Comparison of ENCODE assay signal across 9 cellular contexts in genomic region chr16:85360323-85361277, GRCh38.
DNase-seq lines count a peak whose midpoint lies in the region; ATAC-seq, FAIRE-seq and TF ChIP-seq lines count a peak whose summit lies in the region.
"Had no signal": no experiment of that assay in that cellular context is flagged by ENCODE, and none has a peak within 500 bp of the region (broad histone marks: within the 10 kb centered on the region; RNA-seq: fewer than 3 reads in every experiment).

No MANE protein-coding gene starts in this region.

- FAIRE-seq in D721Med (lab: Jason Lieb, UNC) = no peak

- DNase-seq in D721Med (ENCODE audit: insufficient read length, low spot score) (peak; percentile 55), NCI-H146 treated with DMSO at 0.1 percent for 48 hours (lab: John Stamatoyannopoulos, UW; ENCODE audit: unreplicated experiment) (peak; percentile 87), SJCRH30 (peak; percentile 91 to 94), mucosa of descending colon (peak; percentile 80 to 86 (median 86)), activated gamma-delta T cell (lab: John Stamatoyannopoulos, UW) (no peak), cerebellar nuclear complex (lab: John Stamatoyannopoulos, UW) (no peak), germinal center (ENCODE audit: low spot score) (no peak)
- DNase-seq: activated B cell treated with CpG ODN at 0.5 μM for 24 hours had no signal

- peaks cover 33% of the 10 kb centered on the region for H3K4me1 ChIP-seq in SJCRH30
- H3K4me1 ChIP-seq in mucosa of descending colon (ENCODE audit: low read depth) = peaks cover 15% of the 10 kb centered on the region

- TF ChIP-seq CTCF in D721Med (IDR thresholded peaks at IDR 0.05; ENCODE audit: insufficient read depth, missing control alignments) (no peak), mucosa of descending colon (IDR thresholded peaks at IDR 0.05) (no peak)

- peak; percentile 84 for ATAC-seq in mucosa of descending colon
- ATAC-seq in HG03159 (IDR thresholded peaks at IDR 0.05; ENCODE audit: unreplicated experiment) = no peak

- intact Hi-C loops in mucosa of descending colon (cut with DNase I, micrococcal nuclease) = no loop called here

- H3K27me3 ChIP-seq in SJCRH30 = no peaks in the 10 kb centered on the region

- H3K27ac ChIP-seq in SJCRH30 = peak overlapping the region; percentile 79

- no peaks in the 10 kb centered on the region for H3K9me3 ChIP-seq in SJCRH30 (replicated peaks)
- no peaks in the 10 kb centered on the region for H3K9me3 ChIP-seq in mucosa of descending colon

- H3K4me3 ChIP-seq in SJCRH30 = no peak overlapping the region
- no peak overlapping the region for H3K4me3 ChIP-seq in mucosa of descending colon

- H3K36me3 ChIP-seq in SJCRH30 (no peaks in the 10 kb centered on the region), mucosa of descending colon (ENCODE audit: low read depth) (no peaks in the 10 kb centered on the region)

Comparison
In these comparisons a context has a peak if more than half of its experiments do, and no peak if none do; other contexts are left out.
1. DNase-seq: peak in D721Med (single experiment), NCI-H146 treated with DMSO at 0.1 percent for 48 hours (single experiment), SJCRH30 (2 of 2) and mucosa of descending colon (3 of 3); none in activated gamma-delta T cell (single experiment), cerebellar nuclear complex (0 of 2) and germinal center (single experiment).